ENCODE assay signal across 11 cellular contexts in the genomic region with DNA sequence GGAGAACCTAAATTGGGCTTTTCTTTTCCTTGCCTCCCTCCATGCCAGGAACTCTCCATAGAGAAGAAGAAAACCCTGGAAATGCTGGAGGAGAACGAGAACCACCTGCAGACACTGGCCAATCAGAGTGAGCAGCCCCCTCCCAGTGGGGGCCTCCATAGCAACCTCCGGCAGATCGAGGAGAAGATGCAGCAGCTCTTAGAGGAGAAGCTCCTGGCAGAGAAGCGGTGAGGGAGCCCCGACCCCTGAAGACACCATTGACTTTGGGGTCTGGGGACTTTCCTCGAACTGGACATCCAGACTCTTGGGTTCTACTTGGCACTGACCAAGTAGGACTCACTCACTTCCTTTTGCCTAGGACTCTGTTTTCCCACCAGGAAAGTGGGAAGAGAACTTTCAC. TPM values are rescaled to one million over a fixed set of nuclear protein-coding genes. Genes with fewer than 3 reads are reported as not detected.
"Had no signal": no experiment of that assay in that cellular context is flagged by ENCODE, and none has a peak within 500 bp of the region (broad histone marks: within the 10 kb centered on the region; RNA-seq: fewer than 3 reads in every experiment).

No MANE protein-coding gene starts in this region.

- H3K4me1 ChIP-seq: HAP-1 had no signal

- H3K9me3 Mint-ChIP-seq: HFFc6, IgD-negative memory B cell had no signal

- H3K36me3 ChIP-seq: HAP-1 had no signal

- H3K27ac Mint-ChIP-seq: HFFc6, IgD-negative memory B cell had no signal

- H3K36me3 Mint-ChIP-seq: IgD-negative memory B cell had no signal

- H3K9me3 ChIP-seq: HAP-1 had no signal

- DNase-seq: GM23248, GOT3, H7, HFFc6 had no signal

- ATAC-seq: HCT116, HepG2 had no signal

- H3K27ac ChIP-seq: GM23248, HL-60 had no signal

- H3K4me1 Mint-ChIP-seq: IgD-negative memory B cell had no signal

- H3K4me3 Mint-ChIP-seq: HFFc6, IgD-negative memory B cell had no signal

- H3K4me3 ChIP-seq: GM23248, HAP-1 had no signal

RNA-seq across cellular contexts. Expression of a gene that starts 41.4 kb away (rescaled TPM):
- total RNA-seq: GM23248, H4, HepG2, HT1080 had no signal

RNA-seq across cellular contexts. Expression of a gene that starts 48.8 kb away (rescaled TPM):
- total RNA-seq: GM23248, H4, HepG2, HFFc6, HT1080 had no signal
